12 cellular contexts compared by ENCODE assay signal in the genomic region with DNA sequence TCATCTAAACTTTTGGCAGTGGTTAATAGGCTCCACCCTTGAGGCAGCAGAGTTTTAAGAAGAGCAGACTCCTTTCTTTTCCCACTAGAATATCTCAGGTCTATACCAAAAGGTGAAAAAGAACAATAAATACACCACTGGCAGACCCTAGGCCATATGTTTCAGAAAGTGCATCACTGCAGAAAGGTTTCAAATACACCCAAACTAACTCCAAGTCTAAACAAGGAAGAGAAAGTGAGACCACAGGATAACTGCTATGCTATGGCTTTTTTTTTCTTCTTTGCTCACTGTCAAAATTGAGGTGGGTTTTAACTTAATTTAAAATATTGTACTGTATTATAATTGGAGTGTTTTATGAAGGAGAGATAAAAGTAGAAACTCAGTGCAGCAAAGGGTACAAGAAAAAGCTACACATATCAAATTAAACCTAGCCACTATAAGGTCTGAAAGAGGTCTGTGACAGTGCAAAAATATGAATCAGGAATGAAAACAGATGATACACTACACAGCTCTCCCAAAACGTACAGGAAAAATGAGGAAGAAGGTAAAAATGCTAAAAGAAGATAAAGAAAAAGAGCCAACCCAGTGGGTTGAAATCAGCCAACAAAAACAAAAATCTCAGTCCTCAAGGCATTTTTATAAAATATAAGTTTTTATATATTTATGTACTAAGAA. TPM values are rescaled to one million over a fixed set of nuclear protein-coding genes. Genes with fewer than 3 reads are reported as not detected.
DNase-seq lines count a peak whose midpoint lies in the region; ATAC-seq, FAIRE-seq and TF ChIP-seq lines count a peak whose summit lies in the region.
"Had no signal": no experiment of that assay in that cellular context is flagged by ENCODE, and none has a peak within 500 bp of the region (broad histone marks: within the 10 kb centered on the region; RNA-seq: fewer than 3 reads in every experiment).

No MANE protein-coding gene starts in this region.

- ATAC-seq in activated CD8-positive, alpha-beta T cell treated with anti-CD3 and anti-CD28 coated beads, Interleukin-2, amount 10 ng/mL, durations not matched to agents 7 days and 5 days: no peak
- no peak for ATAC-seq in HG03342 (IDR thresholded peaks at IDR 0.05; ENCODE audit: unreplicated experiment)

- H2AFZ ChIP-seq in Loucy (ENCODE audit: low read length): no peak overlapping the region

- peaks cover 3% of the 10 kb centered on the region; the same call in 1 of the 2 replicates for H3F3A ChIP-seq in Loucy (ENCODE audit: low read depth)

- H3K36me3 ChIP-seq in Loucy (ENCODE audit: insufficient read depth, low read length): peaks cover 8% of the 10 kb centered on the region; the same call in 1 of the 2 replicates
- H3K36me3 ChIP-seq: prostate gland had no signal

- peak; percentile 75 for FAIRE-seq in GM18507 (lab: Jason Lieb, UNC)

- H3K27me3 Mint-ChIP-seq in activated CD8-positive, alpha-beta T cell treated with anti-CD3 and anti-CD28 coated beads, Interleukin-2, amount 10 ng/mL, durations not matched to agents 7 days and 5 days (ENCODE audit: low read depth): no peaks in the 10 kb centered on the region
- no peaks in the 10 kb centered on the region for H3K27me3 Mint-ChIP-seq in mesothelial cell of epicardium (ENCODE audit: low read depth)

- TF ChIP-seq CTCF in Loucy (conservative IDR thresholded peaks at IDR 0.05; ENCODE audit: low read length): no peak
- no peak for TF ChIP-seq CTCF in mesothelial cell of epicardium (IDR thresholded peaks at IDR 0.05; ENCODE audit: unreplicated experiment)

- H3K27ac Mint-ChIP-seq in activated CD8-positive, alpha-beta T cell treated with anti-CD3 and anti-CD28 coated beads, Interleukin-2, amount 10 ng/mL, durations not matched to agents 7 days and 5 days: peak overlapping the region; percentile 59
- peak overlapping the region; percentile 17 for H3K27ac Mint-ChIP-seq in mesothelial cell of epicardium

- peaks cover 19% of the 10 kb centered on the region for H3K4me1 Mint-ChIP-seq in activated CD8-positive, alpha-beta T cell treated with anti-CD3 and anti-CD28 coated beads, Interleukin-2, amount 10 ng/mL, durations not matched to agents 7 days and 5 days (ENCODE audit: low read depth)
- H3K4me1 Mint-ChIP-seq in mesothelial cell of epicardium: peaks cover 12% of the 10 kb centered on the region

- peaks cover 18% of the 10 kb centered on the region for H3K4me1 ChIP-seq in Loucy (ENCODE audit: insufficient read depth, low read length, poor library complexity, severe bottlenecking)
- H3K4me1 ChIP-seq: prostate gland had no signal

- H3K36me3 Mint-ChIP-seq in activated CD8-positive, alpha-beta T cell treated with anti-CD3 and anti-CD28 coated beads, Interleukin-2, amount 10 ng/mL, durations not matched to agents 7 days and 5 days (ENCODE audit: low read depth): peaks cover 66% of the 10 kb centered on the region
- H3K36me3 Mint-ChIP-seq in mesothelial cell of epicardium: peaks cover 33% of the 10 kb centered on the region

- POLR2A ChIA-PET in activated CD8-positive, alpha-beta T cell treated with anti-CD3 and anti-CD28 coated beads, Interleukin-2, amount 10 ng/mL, durations not matched to agents 7 days and 5 days (lab: Charles Lee): interaction anchor here (1.3 kb wide), 1 partner anchor 9 kb away, joined by 3 read pairs; the partner anchor contains the start of gene SNX4

- H3K79me2 ChIP-seq in Loucy (ENCODE audit: insufficient read depth, low read length): peaks cover 85% of the 10 kb centered on the region

- H3K9ac ChIP-seq in Loucy (ENCODE audit: low read depth, low read length, poor library complexity, severe bottlenecking): no peak overlapping the region

- peak overlapping the region; percentile 34 for H3K4me3 ChIP-seq in Loucy (ENCODE audit: low read length, poor library complexity, severe bottlenecking)
- H3K4me3 ChIP-seq: lung, prostate gland had no signal

- no peak overlapping the region for H3K4me3 Mint-ChIP-seq in activated CD8-positive, alpha-beta T cell treated with anti-CD3 and anti-CD28 coated beads, Interleukin-2, amount 10 ng/mL, durations not matched to agents 7 days and 5 days
- no peak overlapping the region for H3K4me3 Mint-ChIP-seq in mesothelial cell of epicardium

- peak overlapping the region; percentile 48 for H3K4me2 ChIP-seq in Loucy (ENCODE audit: low read depth, low read length, poor library complexity, severe bottlenecking)

- DNase-seq in GM18507 (ENCODE audit: extremely low spot score, insufficient read length, low read depth): no peak
- no peak for DNase-seq in activated CD8-positive, alpha-beta T cell treated with anti-CD3 and anti-CD28 coated beads, Interleukin-2, amount 10 ng/mL, durations not matched to agents 7 days and 5 days
- no peak for DNase-seq in mesothelial cell of epicardium (ENCODE audit: low spot score in 2 of 2, unreplicated experiment in 2 of 2)
- no peak for DNase-seq in A172 (ENCODE audit: low spot score)
- no peak for DNase-seq in LoVo (ENCODE audit: low spot score)
- DNase-seq: hippocampal formation, NCI-H1092, NCI-H526 treated with DMSO at 0.1 percent for 48 hours had no signal

- CTCF ChIA-PET in activated CD8-positive, alpha-beta T cell treated with anti-CD3 and anti-CD28 coated beads, Interleukin-2, amount 10 ng/mL, durations not matched to agents 7 days and 5 days (lab: Charles Lee): no interaction called here

- no peaks in the 10 kb centered on the region for H3K9me2 ChIP-seq in Loucy (replicated peaks; ENCODE audit: low read depth, low read length)

- peaks cover 3% of the 10 kb centered on the region; the same call in 1 of the 2 replicates for H3K9me3 ChIP-seq in Loucy (ENCODE audit: insufficient read depth, low read depth, low read length)
- H3K9me3 ChIP-seq: prostate gland had no signal

- no peaks in the 10 kb centered on the region for H3K27me3 ChIP-seq in Loucy (ENCODE audit: insufficient read depth, low read length, poor library complexity, severe bottlenecking)

- peaks cover 25% of the 10 kb centered on the region for H4K20me1 ChIP-seq in Loucy (ENCODE audit: insufficient read depth, low read length, poor library complexity, severe bottlenecking)

- peaks cover 12% of the 10 kb centered on the region for H3K9me3 Mint-ChIP-seq in activated CD8-positive, alpha-beta T cell treated with anti-CD3 and anti-CD28 coated beads, Interleukin-2, amount 10 ng/mL, durations not matched to agents 7 days and 5 days (ENCODE audit: insufficient read depth)
- peaks cover 10% of the 10 kb centered on the region for H3K9me3 Mint-ChIP-seq in mesothelial cell of epicardium

RNA-seq across cellular contexts. Expression of gene SNX4, which starts 8.4 kb away (rescaled TPM):
- total RNA-seq in activated CD8-positive, alpha-beta T cell treated with anti-CD3 and anti-CD28 coated beads, Interleukin-2, amount 10 ng/mL, durations not matched to agents 7 days and 5 days: 10 to 100 TPM; 36.2 to 38.6 TPM
- total RNA-seq in mesothelial cell of epicardium: 24.4 to 29.9 TPM (median 24.6 TPM) in 3 replicates
- total RNA-seq in A172 (2014; rRNA removed; shearing (Covaris generic)): 76.8 and 87.3 TPM in 2 replicates
